9 cellular contexts compared by ENCODE assay signal in the genomic region with DNA sequence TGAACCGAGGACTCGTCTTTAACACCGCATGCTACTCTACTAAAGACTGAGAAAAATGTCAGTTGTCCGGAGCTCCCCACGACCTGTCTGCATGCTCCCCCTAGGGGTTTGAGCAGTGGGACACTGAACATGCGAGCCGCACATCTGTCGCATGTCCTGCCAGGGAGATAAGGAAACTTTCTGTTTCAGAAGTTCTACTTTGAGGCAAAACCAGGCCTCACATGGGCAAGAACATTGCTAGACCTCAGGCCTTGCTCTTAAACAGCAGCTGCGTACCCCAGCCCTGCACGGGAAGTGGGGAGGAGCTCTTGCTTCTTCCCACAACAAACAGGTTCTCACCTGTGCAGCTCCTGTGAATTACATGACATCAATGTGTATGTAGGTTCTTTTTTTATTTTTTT. TPM values are rescaled to one million over a fixed set of nuclear protein-coding genes. Genes with fewer than 3 reads are reported as not detected.
DNase-seq lines count a peak whose midpoint lies in the region; ATAC-seq and TF ChIP-seq lines count a peak whose summit lies in the region.
"Had no signal": no experiment of that assay in that cellular context is flagged by ENCODE, and none has a peak within 500 bp of the region (broad histone marks: within the 10 kb centered on the region; RNA-seq: fewer than 3 reads in every experiment).

No MANE protein-coding gene starts in this region.

- H3K9me3 ChIP-seq in stomach: no peaks in the 10 kb centered on the region

- no peaks in the 10 kb centered on the region for H3K27me3 ChIP-seq in stomach

- H3K4me1 Mint-ChIP-seq in activated T-helper 17 cell treated with anti-CD3 and anti-CD28 coated beads, Interleukin-2, amount 50 U/mL, for 72 hours: peaks cover 36% of the 10 kb centered on the region

- H3K4me3 Mint-ChIP-seq in activated T-helper 17 cell treated with anti-CD3 and anti-CD28 coated beads, Interleukin-2, amount 50 U/mL, for 72 hours: peak overlapping the region; percentile 40

- TF ChIP-seq CTCF in stomach (IDR thresholded peaks at IDR 0.05): no peak

- H3K36me3 ChIP-seq in stomach: no peaks in the 10 kb centered on the region

- intact Hi-C loops in stomach (cut with DNase I; ENCODE audit: low total_unique reads): no loop called here

- H3K36me3 Mint-ChIP-seq in activated T-helper 17 cell treated with anti-CD3 and anti-CD28 coated beads, Interleukin-2, amount 50 U/mL, for 72 hours (ENCODE audit: low read depth): no peaks in the 10 kb centered on the region

- H3K4me1 ChIP-seq in stomach: peaks cover 0 to 25% (median 21%) of the 10 kb centered on the region in 4 donors

- no peaks in the 10 kb centered on the region for H3K27me3 Mint-ChIP-seq in activated T-helper 17 cell treated with anti-CD3 and anti-CD28 coated beads, Interleukin-2, amount 50 U/mL, for 72 hours

- 84 to 90% (median 87%) methylated on average over 10 of the region's 10 CpGs for WGBS in stomach, 5 donors

- no peak overlapping the region for H3K27ac Mint-ChIP-seq in activated T-helper 17 cell treated with anti-CD3 and anti-CD28 coated beads, Interleukin-2, amount 50 U/mL, for 72 hours

- H3K27ac ChIP-seq in stomach: no peak overlapping the region
- H3K27ac ChIP-seq: 22Rv1 had no signal

- peak; percentile 18 for DNase-seq in activated CD4-positive, CD25-positive, alpha-beta regulatory T cell treated with anti-CD3 and anti-CD28 coated beads, Interleukin-2, amount 50 U/mL, for 16 hours (ENCODE audit: low read depth, low spot score)
- no peak for DNase-seq in activated CD4-positive, CD25-positive, alpha-beta regulatory T cell treated with anti-CD3 and anti-CD28 coated beads, Interleukin-2, amount 50 U/mL, for 72 hours
- DNase-seq in stomach (peak; percentile 41), SW 1271 (lab: John Stamatoyannopoulos, UW) (no peak), cortex of kidney (lab: John Stamatoyannopoulos, UW) (no peak)

- no peak overlapping the region for H3K4me3 ChIP-seq in stomach

- TF ChIP-seq POLR2A in stomach (IDR thresholded peaks at IDR 0.05): no peak

- ATAC-seq in HG03520 (IDR thresholded peaks at IDR 0.05; ENCODE audit: unreplicated experiment) (peak; percentile 42), HG03159 (IDR thresholded peaks at IDR 0.05; ENCODE audit: unreplicated experiment) (no peak)
- no peak for ATAC-seq in activated T-helper 17 cell treated with anti-CD3 and anti-CD28 coated beads, Interleukin-2, amount 50 U/mL, for 72 hours (replicated peaks)

- no peak for TF ChIP-seq EP300 in stomach (IDR thresholded peaks at IDR 0.05)

- peaks cover 4% of the 10 kb centered on the region for H3K9me3 Mint-ChIP-seq in activated T-helper 17 cell treated with anti-CD3 and anti-CD28 coated beads, Interleukin-2, amount 50 U/mL, for 72 hours

RNA-seq across cellular contexts. Expression of gene HERPUD2, which starts 30.3 kb away (rescaled TPM):
- total RNA-seq in activated T-helper 17 cell treated with anti-CD3 and anti-CD28 coated beads, Interleukin-2, amount 50 U/mL, for 72 hours: 10 to 100 TPM; 25.3 to 27.4 TPM
- 10 to 100 TPM in 3 of 5 donors, 1 to 10 TPM in 2; 1.4 to 26.7 (median 10.7) TPM for total RNA-seq in stomach
- polyA plus RNA-seq in stomach: 1 to 10 TPM; 7.1 to 9.9 (median 8.1) TPM

Comparison
In these comparisons a context has a peak if more than half of its experiments do, and no peak if none do; other contexts are left out.
1. DNase-seq: peak in activated CD4-positive, CD25-positive, alpha-beta regulatory T cell treated with anti-CD3 and anti-CD28 coated beads, Interleukin-2, amount 50 U/mL, for 16 hours (single experiment) and stomach (single experiment); none in activated CD4-positive, CD25-positive, alpha-beta regulatory T cell treated with anti-CD3 and anti-CD28 coated beads, Interleukin-2, amount 50 U/mL, for 72 hours (single experiment), SW 1271 (0 of 2) and cortex of kidney (single experiment).